8 cellular contexts compared by ENCODE assay signal in genomic region chr6:31659649-31660223, GRCh38. TPM values are rescaled to one million over a fixed set of nuclear protein-coding genes. Genes with fewer than 3 reads are reported as not detected.
DNase-seq lines count a peak whose midpoint lies in the region; ATAC-seq and TF ChIP-seq lines count a peak whose summit lies in the region.

No MANE protein-coding gene starts in this region.

- TF ChIP-seq CTCF in fibroblast of mammary gland (conservative IDR thresholded peaks at IDR 0.05; ENCODE audit: control insufficient read depth, insufficient read depth, low read depth, low read length) (no peak), ovary (IDR thresholded peaks at IDR 0.05) (no peak)

- peaks cover 63% of the 10 kb centered on the region for H3K4me1 Mint-ChIP-seq in T-helper 2 cell treated with Interferon-gamma antibody and Interleukin-4, amounts not matched to agents 5 μg/mL and 100 μg/mL, for 36 hours (ENCODE audit: low read depth)

- peak overlapping the region; percentile 27 to 55 for H3K27ac ChIP-seq in ovary

- no peak for TF ChIP-seq POLR2A in ovary (IDR thresholded peaks at IDR 0.05)

- peak; percentile 20 to 22 for DNase-seq in activated CD4-positive, alpha-beta T cell treated with anti-CD3 and anti-CD28 coated beads, Interleukin-2, amount 50 U/mL, for 48 hours
- no peak for DNase-seq in activated CD4-positive, alpha-beta T cell treated with anti-CD3 and anti-CD28 coated beads for 48 hours
- DNase-seq in T-helper 2 cell treated with Interferon-gamma antibody and Interleukin-4, amounts not matched to agents 5 μg/mL and 100 μg/mL, for 36 hours (ENCODE audit: low spot score), result no peak
- peak; percentile 31 for DNase-seq in fibroblast of mammary gland (ENCODE audit: low read depth)
- DNase-seq in ovary, result no peak
- DNase-seq in NCI-H2029 treated with DMSO at 0.1 percent for 48 hours (lab: John Stamatoyannopoulos, UW), result no peak
- DNase-seq in HuH-7.5 (ENCODE audit: low spot score), result no peak

- no peaks in the 10 kb centered on the region for H3K27me3 ChIP-seq in ovary

- peaks cover 25% of the 10 kb centered on the region for H3K4me1 ChIP-seq in ovary (ENCODE audit: insufficient read depth)

- no peaks in the 10 kb centered on the region for H3K9me3 ChIP-seq in ovary

- no peak for TF ChIP-seq EP300 in ovary (IDR thresholded peaks at IDR 0.05)

- H3K36me3 Mint-ChIP-seq in T-helper 2 cell treated with Interferon-gamma antibody and Interleukin-4, amounts not matched to agents 5 μg/mL and 100 μg/mL, for 36 hours (ENCODE audit: low read depth), result peaks cover 66% of the 10 kb centered on the region

- no peak for ATAC-seq in GM18873 (IDR thresholded peaks at IDR 0.05; ENCODE audit: low FRiP score, unreplicated experiment)

- WGBS in ovary, 3 donors, result 10 to 18% (median 11%) methylated on average over 10 of the region's 10 CpGs

- intact Hi-C loops in ovary (cut with DNase I), result no loop called here

- no peaks in the 10 kb centered on the region for H3K36me3 ChIP-seq in ovary

- peak overlapping the region; percentile 90 for H3K27ac Mint-ChIP-seq in T-helper 2 cell treated with Interferon-gamma antibody and Interleukin-4, amounts not matched to agents 5 μg/mL and 100 μg/mL, for 36 hours

- H3K27me3 Mint-ChIP-seq in T-helper 2 cell treated with Interferon-gamma antibody and Interleukin-4, amounts not matched to agents 5 μg/mL and 100 μg/mL, for 36 hours (ENCODE audit: low read depth), result no peaks in the 10 kb centered on the region

- no peaks in the 10 kb centered on the region for H3K9me3 Mint-ChIP-seq in T-helper 2 cell treated with Interferon-gamma antibody and Interleukin-4, amounts not matched to agents 5 μg/mL and 100 μg/mL, for 36 hours

- peak overlapping the region; percentile 89 for H3K4me3 ChIP-seq in fibroblast of mammary gland (ENCODE audit: control insufficient read depth, low read depth, low read length)
- H3K4me3 ChIP-seq in ovary, result peak overlapping the region; percentile 86

- H3K4me3 Mint-ChIP-seq in T-helper 2 cell treated with Interferon-gamma antibody and Interleukin-4, amounts not matched to agents 5 μg/mL and 100 μg/mL, for 36 hours, result peak overlapping the region; percentile 98

RNA-seq across cellular contexts. Expression of gene C6orf47, which starts 0.8 kb away (rescaled TPM):
- total RNA-seq in ovary, result 10 to 100 TPM; 13.9 to 26.2 (median 22.6) TPM
- polyA plus RNA-seq in ovary, result 10 to 100 TPM; 15.9 to 17.6 TPM

RNA-seq across cellular contexts. Expression of gene APOM, which starts 4.0 kb away (rescaled TPM):
- total RNA-seq in ovary, result 1 to 10 TPM; 1.3 to 7.2 (median 4.0) TPM
- 1 to 10 TPM; 1.5 to 7.7 TPM for polyA plus RNA-seq in ovary

RNA-seq across cellular contexts. Expression of gene GPANK1, which starts 5.1 kb away (rescaled TPM):
- total RNA-seq in ovary, result 10 to 100 TPM; 14.6 to 19.9 (median 16.5) TPM
- polyA plus RNA-seq in ovary, result 10 to 100 TPM; 25.1 to 26.6 TPM

RNA-seq across cellular contexts. Expression of gene CSNK2B, which starts 6.1 kb away (rescaled TPM):
- total RNA-seq in ovary, result 100 to 1,000 TPM; 120 to 258 (median 139) TPM
- polyA plus RNA-seq in ovary, result 100 to 1,000 TPM; 186 to 240 TPM

RNA-seq across cellular contexts. Expression of gene BAG6, which starts 7.3 kb away (rescaled TPM):
- total RNA-seq in ovary, result 100 to 1,000 TPM; 113 to 246 (median 209) TPM
- 100 to 1,000 TPM; 140 to 170 TPM for polyA plus RNA-seq in ovary

Comparison
In these comparisons a context has a peak if more than half of its experiments do, and no peak if none do; other contexts are left out.
1. DNase-seq: peak in activated CD4-positive, alpha-beta T cell treated with anti-CD3 and anti-CD28 coated beads, Interleukin-2, amount 50 U/mL, for 48 hours (2 of 2) and fibroblast of mammary gland (single experiment); none in activated CD4-positive, alpha-beta T cell treated with anti-CD3 and anti-CD28 coated beads for 48 hours (single experiment), T-helper 2 cell treated with Interferon-gamma antibody and Interleukin-4, amounts not matched to agents 5 μg/mL and 100 μg/mL, for 36 hours (single experiment), ovary (0 of 5), NCI-H2029 treated with DMSO at 0.1 percent for 48 hours (single experiment) and HuH-7.5 (single experiment).